ENCODE assay signal across 8 cellular contexts in the genomic region with DNA sequence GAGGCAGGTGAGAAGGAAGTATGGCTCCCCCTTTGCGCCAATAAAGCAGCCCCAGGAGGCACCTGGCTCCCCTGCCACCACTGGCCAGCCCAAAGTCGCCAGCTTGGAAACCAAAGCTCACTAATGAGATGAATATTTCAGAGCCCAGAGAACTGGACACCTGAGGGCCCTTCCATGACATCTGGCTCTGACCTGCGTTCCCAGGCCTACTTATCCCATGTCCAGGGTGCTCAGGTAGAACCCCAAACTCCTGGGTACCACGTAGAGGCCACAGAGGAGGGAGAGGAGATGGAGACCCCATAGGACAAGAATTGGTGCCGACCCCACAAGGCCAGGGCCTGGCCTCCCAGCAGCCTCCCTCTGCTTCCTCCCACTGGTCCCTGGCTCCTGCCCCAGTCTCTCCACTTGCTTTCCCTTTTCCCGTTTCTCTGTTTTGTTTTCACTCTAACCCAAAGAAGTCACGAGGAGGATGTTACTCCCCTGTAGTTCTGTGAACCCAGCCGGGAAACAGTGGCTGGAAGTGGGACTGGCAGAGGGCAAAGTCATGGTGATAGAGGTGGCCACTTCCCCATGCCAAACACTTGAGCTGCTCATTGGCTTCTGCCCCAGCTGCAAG. TPM values are rescaled to one million over a fixed set of nuclear protein-coding genes. Genes with fewer than 3 reads are reported as not detected.
DNase-seq lines count a peak whose midpoint lies in the region; ATAC-seq and TF ChIP-seq lines count a peak whose summit lies in the region.

No MANE protein-coding gene starts in this region.

- H3K4me3 Mint-ChIP-seq in activated CD4-positive, alpha-beta T cell treated with anti-CD3 and anti-CD28 coated beads, Interleukin-2, amount 10 ng/mL, durations not matched to agents 24 days and 14 days, result peak overlapping the region; percentile 94
- H3K4me3 Mint-ChIP-seq in stimulated activated naive B cell treated with anti-CD40 and anti-IgM and Interleukin-4, amounts not matched to agents 10 μg/mL and 1 μg/mL and 100 μg/mL, for 72 hours, result peak overlapping the region; percentile 91

- ATAC-seq in stimulated activated naive B cell treated with anti-CD40 and anti-IgM and Interleukin-4, amounts not matched to agents 10 μg/mL and 1 μg/mL and 100 μg/mL, for 72 hours (replicated peaks), result peak; percentile 1
- ATAC-seq in GM21529 (IDR thresholded peaks at IDR 0.05; ENCODE audit: unreplicated experiment) (no peak), GM18909 (IDR thresholded peaks at IDR 0.05; ENCODE audit: poor library complexity, unreplicated experiment) (no peak)

- peaks cover 3% of the 10 kb centered on the region for H3K27me3 Mint-ChIP-seq in activated CD4-positive, alpha-beta T cell treated with anti-CD3 and anti-CD28 coated beads, Interleukin-2, amount 10 ng/mL, durations not matched to agents 24 days and 14 days
- H3K27me3 Mint-ChIP-seq in stimulated activated naive B cell treated with anti-CD40 and anti-IgM and Interleukin-4, amounts not matched to agents 10 μg/mL and 1 μg/mL and 100 μg/mL, for 72 hours, result no peaks in the 10 kb centered on the region

- peak; percentile 70 for DNase-seq in activated CD4-positive, alpha-beta T cell treated with anti-CD3 and anti-CD28 coated beads, Interleukin-2, amount 10 ng/mL, durations not matched to agents 24 days and 14 days
- DNase-seq in activated CD4-positive, alpha-beta T cell treated with anti-CD3 and anti-CD28 coated beads, Interleukin-2, amount 50 U/mL, for 4 hours, result no peak
- DNase-seq in adrenal gland (peak in 2 of 7 donors; percentile 44 to 53), GOT3 (lab: John Stamatoyannopoulos, UW) (no peak)
- DNase-seq in stimulated activated naive B cell treated with anti-CD40 and anti-IgM and Interleukin-4, amounts not matched to agents 10 μg/mL and 1 μg/mL and 100 μg/mL, for 72 hours, result no peak

- H3K36me3 Mint-ChIP-seq in activated CD4-positive, alpha-beta T cell treated with anti-CD3 and anti-CD28 coated beads, Interleukin-2, amount 10 ng/mL, durations not matched to agents 24 days and 14 days (ENCODE audit: low read depth), result peaks cover 11% of the 10 kb centered on the region
- peaks cover 1 to 8% of the 10 kb centered on the region in 2 donors for H3K36me3 Mint-ChIP-seq in stimulated activated naive B cell treated with anti-CD40 and anti-IgM and Interleukin-4, amounts not matched to agents 10 μg/mL and 1 μg/mL and 100 μg/mL, for 72 hours

- peak overlapping the region; percentile 81 to 97 (median 96) for H3K27ac ChIP-seq in adrenal gland

- H3K36me3 ChIP-seq in adrenal gland (replicated peaks in 1 of 2) (no peaks in the 10 kb centered on the region), iPS-15b (ENCODE audit: control insufficient read depth, insufficient read depth, low read length) (no peaks in the 10 kb centered on the region)

- H3K4me1 ChIP-seq in adrenal gland (replicated peaks in 1 of 2), result peaks cover 34 to 73% of the 10 kb centered on the region in 2 donors
- peaks cover 8% of the 10 kb centered on the region for H3K4me1 ChIP-seq in iPS-15b (ENCODE audit: control insufficient read depth, insufficient read depth, low read length)

- H3K27me3 ChIP-seq in adrenal gland (no peaks in the 10 kb centered on the region), iPS-15b (ENCODE audit: control insufficient read depth, insufficient read depth, low read length) (no peaks in the 10 kb centered on the region)

- H3K9me3 ChIP-seq in adrenal gland (replicated peaks in 1 of 3), result no peaks in the 10 kb centered on the region
- no peaks in the 10 kb centered on the region for H3K9me3 ChIP-seq in iPS-15b (ENCODE audit: control insufficient read depth, insufficient read depth, low read length)

- peak overlapping the region; percentile 54 for H3K9ac ChIP-seq in iPS-15b (ENCODE audit: low read depth, low read length)

- peak overlapping the region; percentile 91 for H3K27ac Mint-ChIP-seq in activated CD4-positive, alpha-beta T cell treated with anti-CD3 and anti-CD28 coated beads, Interleukin-2, amount 10 ng/mL, durations not matched to agents 24 days and 14 days
- peak overlapping the region; percentile 85 for H3K27ac Mint-ChIP-seq in stimulated activated naive B cell treated with anti-CD40 and anti-IgM and Interleukin-4, amounts not matched to agents 10 μg/mL and 1 μg/mL and 100 μg/mL, for 72 hours

- peaks cover 54% of the 10 kb centered on the region for H3K4me1 Mint-ChIP-seq in activated CD4-positive, alpha-beta T cell treated with anti-CD3 and anti-CD28 coated beads, Interleukin-2, amount 10 ng/mL, durations not matched to agents 24 days and 14 days
- H3K4me1 Mint-ChIP-seq in stimulated activated naive B cell treated with anti-CD40 and anti-IgM and Interleukin-4, amounts not matched to agents 10 μg/mL and 1 μg/mL and 100 μg/mL, for 72 hours, result peaks cover 44 to 84% of the 10 kb centered on the region in 2 donors

- no peaks in the 10 kb centered on the region for H3K9me3 Mint-ChIP-seq in activated CD4-positive, alpha-beta T cell treated with anti-CD3 and anti-CD28 coated beads, Interleukin-2, amount 10 ng/mL, durations not matched to agents 24 days and 14 days
- H3K9me3 Mint-ChIP-seq in stimulated activated naive B cell treated with anti-CD40 and anti-IgM and Interleukin-4, amounts not matched to agents 10 μg/mL and 1 μg/mL and 100 μg/mL, for 72 hours, result no peaks in the 10 kb centered on the region

- H3K4me3 ChIP-seq in adrenal gland (peak overlapping the region; percentile 19 to 90 (median 80)), iPS-15b (ENCODE audit: low read depth, low read length) (peak overlapping the region; percentile 63)

- 33 to 48% (median 42%) methylated on average over 6 to 8 of the region's 8 CpGs for WGBS in adrenal gland, 4 donors

- no peak for TF ChIP-seq POLR2A in adrenal gland (IDR thresholded peaks at IDR 0.05)

- intact Hi-C loops in activated CD4-positive, alpha-beta T cell treated with anti-CD3 and anti-CD28 coated beads, Interleukin-2, amount 10 ng/mL, durations not matched to agents 24 days and 14 days (cut with micrococcal nuclease), result loop anchor here (1.0 to 5.0 kb wide), 2 partner anchors 21 to 76 kb away; a partner anchor contains a TSS
- intact Hi-C loops in adrenal gland (cut with DNase I), result no loop called here

- no peak for TF ChIP-seq CTCF in adrenal gland (IDR thresholded peaks at IDR 0.05)

RNA-seq across cellular contexts. Expression of a gene that starts 0.9 kb away (rescaled TPM):
- 62.6 and 63.1 TPM in 2 replicates for total RNA-seq in activated CD4-positive, alpha-beta T cell treated with anti-CD3 and anti-CD28 coated beads, Interleukin-2, amount 10 ng/mL, durations not matched to agents 24 days and 14 days
- total RNA-seq in adrenal gland, result 100 to 1,000 TPM; 185 to 293 (median 214) TPM
- 100 to 1,000 TPM in 1 of 3 donors, 10 to 100 TPM in 2; 25.7 to 201 (median 63.8) TPM for polyA plus RNA-seq in adrenal gland

RNA-seq across cellular contexts. Expression of a gene that starts 21.1 kb away (rescaled TPM):
- 15.0 and 21.5 TPM in 2 replicates for total RNA-seq in activated CD4-positive, alpha-beta T cell treated with anti-CD3 and anti-CD28 coated beads, Interleukin-2, amount 10 ng/mL, durations not matched to agents 24 days and 14 days
- total RNA-seq in adrenal gland, result 100 to 1,000 TPM in 3 of 8 donors, 10 to 100 TPM in 5; 48.8 to 118 (median 87.4) TPM
- polyA plus RNA-seq in adrenal gland, result 100 to 1,000 TPM in 2 of 3 donors, 10 to 100 TPM in 1; 56.9 to 181 (median 139) TPM

RNA-seq across cellular contexts. Expression of a gene that starts 21.5 kb away (rescaled TPM):
- total RNA-seq in activated CD4-positive, alpha-beta T cell treated with anti-CD3 and anti-CD28 coated beads, Interleukin-2, amount 10 ng/mL, durations not matched to agents 24 days and 14 days, result 85.3 and 89.0 TPM in 2 replicates
- total RNA-seq in adrenal gland, result 100 to 1,000 TPM in 5 of 8 donors, 10 to 100 TPM in 3; 84.9 to 314 (median 110) TPM
- 100 to 1,000 TPM in 1 of 3 donors, 10 to 100 TPM in 2; 54.8 to 129 (median 89.0) TPM for polyA plus RNA-seq in adrenal gland

RNA-seq across cellular contexts. Expression of a gene that starts 30.6 kb away (rescaled TPM):
- 0.40 and 0.68 TPM in 2 replicates for total RNA-seq in activated CD4-positive, alpha-beta T cell treated with anti-CD3 and anti-CD28 coated beads, Interleukin-2, amount 10 ng/mL, durations not matched to agents 24 days and 14 days
- total RNA-seq in adrenal gland, result 10 to 100 TPM in 1 of 8 donors, 1 to 10 TPM in 7; 2.6 to 15.3 (median 4.1) TPM
- 1 to 10 TPM in 2 of 3 donors, under 1 TPM in 1; 0.11 to 4.0 (median 2.1) TPM for polyA plus RNA-seq in adrenal gland

Comparison
In these comparisons a context has a peak if more than half of its experiments do, and no peak if none do; other contexts are left out.
1. ATAC-seq: peak in stimulated activated naive B cell treated with anti-CD40 and anti-IgM and Interleukin-4, amounts not matched to agents 10 μg/mL and 1 μg/mL and 100 μg/mL, for 72 hours (2 of 2); none in GM21529 (single experiment) and GM18909 (single experiment).